In the genomic region with DNA sequence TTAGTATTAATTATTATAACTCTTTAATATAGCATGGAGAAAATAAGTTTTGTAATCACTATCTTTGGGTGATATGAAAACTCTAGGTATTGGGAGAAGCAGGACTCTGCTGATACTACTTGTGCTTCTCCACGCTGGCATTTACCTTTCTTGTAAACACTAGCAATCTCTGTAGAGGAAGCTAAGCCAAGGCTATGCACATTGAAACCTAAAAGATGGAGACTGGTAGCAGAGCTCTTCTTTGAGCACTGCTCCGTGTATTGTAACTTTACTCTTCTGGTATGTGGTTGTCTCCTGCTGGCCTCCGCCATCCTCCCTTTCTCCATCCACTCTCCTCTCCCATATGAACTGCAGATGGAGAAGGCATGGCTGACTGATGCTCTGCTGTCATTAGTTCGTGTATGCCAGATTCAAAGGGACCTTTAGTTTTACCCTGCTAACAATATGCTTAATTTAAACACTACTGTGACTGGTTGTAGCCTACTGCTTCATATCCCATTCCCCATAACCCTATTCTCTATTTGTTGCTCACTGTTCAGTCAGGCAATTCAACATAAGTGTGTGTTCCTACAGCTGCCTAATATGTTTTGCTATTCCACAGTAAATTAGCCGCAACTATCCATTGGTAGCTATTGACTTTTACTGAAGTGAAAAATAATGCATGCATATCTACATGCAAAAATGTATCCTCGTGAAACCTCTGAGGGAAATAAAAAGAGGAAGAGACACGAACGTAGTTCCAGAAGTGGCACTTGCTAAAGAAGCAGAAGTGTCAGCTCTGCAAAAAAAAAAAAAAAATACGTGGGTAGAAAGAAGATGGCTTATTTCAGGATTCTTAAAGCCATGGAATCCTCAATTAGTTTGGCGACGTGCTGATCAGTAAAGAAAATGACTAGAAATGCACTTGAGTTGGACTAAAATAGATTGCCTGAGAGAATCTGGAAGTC, we compare ENCODE assay signal across 22 cellular contexts. TPM values are rescaled to one million over a fixed set of nuclear protein-coding genes. Genes with fewer than 3 reads are reported as not detected.
DNase-seq lines count a peak whose midpoint lies in the region; ATAC-seq, FAIRE-seq and TF ChIP-seq lines count a peak whose summit lies in the region.
"Had no signal": no experiment of that assay in that cellular context is flagged by ENCODE, and none has a peak within 500 bp of the region (broad histone marks: within the 10 kb centered on the region; RNA-seq: fewer than 3 reads in every experiment).

No MANE protein-coding gene starts in this region.

- H3K27ac Mint-ChIP-seq in dendritic cell treated with granulocyte-macrophage colony-stimulating factor and Interleukin-4, amounts not matched to agents 40 ng/mL and 50 ng/mL, for 4 days, result peak overlapping the region; percentile 91
- H3K27ac Mint-ChIP-seq: activated CD8-positive, alpha-beta T cell treated with anti-CD3 and anti-CD28 coated beads, Interleukin-2, amount 10 ng/mL, durations not matched to agents 7 days and 5 days had no signal

- peak; percentile 70 for ATAC-seq in GM21526 (IDR thresholded peaks at IDR 0.05; ENCODE audit: low FRiP score, unreplicated experiment)
- ATAC-seq in left cardiac atrium, result no peak
- no peak for ATAC-seq in lower lobe of right lung
- no peak for ATAC-seq in HG03095 (IDR thresholded peaks at IDR 0.05; ENCODE audit: unreplicated experiment)
- ATAC-seq: activated CD8-positive, alpha-beta T cell treated with anti-CD3 and anti-CD28 coated beads, Interleukin-2, amount 10 ng/mL, durations not matched to agents 7 days and 5 days; HCT116; HepG2; mucosa of descending colon had no signal

- no peak for TF ChIP-seq POLR2A in GM12892 (IDR thresholded peaks at IDR 0.05; ENCODE audit: low read depth, low read length)

- no peaks in the 10 kb centered on the region for H3K36me3 Mint-ChIP-seq in dendritic cell treated with granulocyte-macrophage colony-stimulating factor and Interleukin-4, amounts not matched to agents 40 ng/mL and 50 ng/mL, for 4 days (ENCODE audit: low read depth)

- H3K4me1 Mint-ChIP-seq in dendritic cell treated with granulocyte-macrophage colony-stimulating factor and Interleukin-4, amounts not matched to agents 40 ng/mL and 50 ng/mL, for 4 days (ENCODE audit: low read depth), result peaks cover 28% of the 10 kb centered on the region

- peaks cover 7% of the 10 kb centered on the region for H3K9me3 Mint-ChIP-seq in dendritic cell treated with granulocyte-macrophage colony-stimulating factor and Interleukin-4, amounts not matched to agents 40 ng/mL and 50 ng/mL, for 4 days

- peak; percentile 57 for FAIRE-seq in GM12892 (lab: Jason Lieb, UNC)
- FAIRE-seq: HepG2, urothelium cell line had no signal

- intact Hi-C loops in dendritic cell treated with granulocyte-macrophage colony-stimulating factor and Interleukin-4, amounts not matched to agents 40 ng/mL and 50 ng/mL, for 4 days (cut with micrococcal nuclease), result loop anchor here (5.0 kb wide), 2 partner anchors 44 to 56 kb away; a partner anchor contains a TSS
- intact Hi-C loops in left cardiac atrium (cut with DNase I) (no loop called here), lower lobe of right lung (cut with DNase I) (no loop called here)

- peak overlapping the region; percentile 27 for H3K4me3 Mint-ChIP-seq in dendritic cell treated with granulocyte-macrophage colony-stimulating factor and Interleukin-4, amounts not matched to agents 40 ng/mL and 50 ng/mL, for 4 days
- H3K4me3 Mint-ChIP-seq: activated CD8-positive, alpha-beta T cell treated with anti-CD3 and anti-CD28 coated beads, Interleukin-2, amount 10 ng/mL, durations not matched to agents 7 days and 5 days had no signal

- no peaks in the 10 kb centered on the region for H3K9me3 ChIP-seq in lower lobe of right lung
- H3K9me3 ChIP-seq: mucosa of descending colon, prostate gland had no signal

- H3K27me3 Mint-ChIP-seq in dendritic cell treated with granulocyte-macrophage colony-stimulating factor and Interleukin-4, amounts not matched to agents 40 ng/mL and 50 ng/mL, for 4 days, result no peaks in the 10 kb centered on the region

- no peaks in the 10 kb centered on the region for H3K4me1 ChIP-seq in lower lobe of right lung
- H3K4me1 ChIP-seq: prostate gland had no signal

- in situ Hi-C loops in KBM-7 (cut with MboI; ENCODE audit: low pct_unique_long_range_greater_than_20kb, low sequenced_read_pairs), result no loop called here

- no peaks in the 10 kb centered on the region for H3K27me3 ChIP-seq in lower lobe of right lung (ENCODE audit: low read depth)
- H3K27me3 ChIP-seq: brain microvascular endothelial cell had no signal

- no peak overlapping the region for H3K4me3 ChIP-seq in lower lobe of right lung
- H3K4me3 ChIP-seq: mucosa of descending colon, prostate gland had no signal

- no peaks in the 10 kb centered on the region for H3K36me3 ChIP-seq in lower lobe of right lung
- H3K36me3 ChIP-seq: brain microvascular endothelial cell, prostate gland had no signal

- H3K27ac ChIP-seq in lower lobe of right lung, result no peak overlapping the region
- H3K27ac ChIP-seq: brain microvascular endothelial cell, prostate gland had no signal

- DNase-seq in GM12892 (ENCODE audit: insufficient read length) (no peak), KBM-7 (peak; percentile 34), left cardiac atrium (no peak), lower lobe of right lung (no peak), occipital lobe (lab: John Stamatoyannopoulos, UW) (no peak)
- DNase-seq: activated CD8-positive, alpha-beta T cell treated with anti-CD3 and anti-CD28 coated beads, Interleukin-2, amount 10 ng/mL, durations not matched to agents 7 days and 5 days; activated gamma-delta T cell; brain microvascular endothelial cell; DMS 273 treated with DMSO at 0.1 percent for 48 hours; effector CD8-positive, alpha-beta T cell; foreskin melanocyte; mucosa of descending colon; NCI-H1436 had no signal

- no peak for TF ChIP-seq CTCF in lower lobe of right lung (IDR thresholded peaks at IDR 0.05)

RNA-seq across cellular contexts. Expression of a gene that starts 55.6 kb away (rescaled TPM):
- polyA plus RNA-seq in GM12892 (2012; ENCODE audit: missing spikeins), result 0.91 TPM
- 10 to 100 TPM in 1 of 2 donors, 1 to 10 TPM in 1; 9.6 to 12.3 TPM for total RNA-seq in left cardiac atrium
- total RNA-seq in lower lobe of right lung, result 8.4 TPM
- 246 TPM for total RNA-seq in occipital lobe
- total RNA-seq: activated CD8-positive, alpha-beta T cell treated with anti-CD3 and anti-CD28 coated beads, Interleukin-2, amount 10 ng/mL, durations not matched to agents 7 days and 5 days; HepG2; RPMI7951; T-helper 2 cell treated with Interferon-gamma antibody and Interleukin-4, amounts not matched to agents 100 ng/mL and 5 ng/mL, for 36 hours had no signal
- polyA plus RNA-seq: HepG2 had no signal

Comparison
In these comparisons a context has a peak if more than half of its experiments do, and no peak if none do; other contexts are left out.
1. RNA of a gene that starts 55.6 kb away (total RNA-seq): 246 TPM in occipital lobe (single experiment); 9.6 to 12.3 TPM in left cardiac atrium and 8.4 TPM in lower lobe of right lung (single experiment); every median in the first group is over 10 times any median in the second.